Comparison of ENCODE assay signal across 8 cellular contexts in genomic region chr19:45492627-45493470, GRCh38. TPM values are rescaled to one million over a fixed set of nuclear protein-coding genes. Genes with fewer than 3 reads are reported as not detected.
DNase-seq lines count a peak whose midpoint lies in the region; ATAC-seq and TF ChIP-seq lines count a peak whose summit lies in the region.

No MANE protein-coding gene starts in this region.

- peak overlapping the region; percentile 34 for H3K4me3 ChIP-seq in Caco-2 (ENCODE audit: low read depth, low read length)
- peak overlapping the region; percentile 48 to 78 (median 68) for H3K4me3 ChIP-seq in breast epithelium

- no peaks in the 10 kb centered on the region for H3K27me3 ChIP-seq in Caco-2 (replicated peaks; ENCODE audit: control insufficient read depth, insufficient read depth, low read length)
- peaks cover 0 to 2% of the 10 kb centered on the region in 2 donors for H3K27me3 ChIP-seq in breast epithelium

- H3K9me3 ChIP-seq in Caco-2, result no peaks in the 10 kb centered on the region
- no peaks in the 10 kb centered on the region for H3K9me3 ChIP-seq in breast epithelium

- peak; percentile 68 to 73 for DNase-seq in Caco-2
- DNase-seq in breast epithelium (ENCODE audit: low spot score in 2 of 2), result peak in 1 of 2 donors; percentile 66
- DNase-seq in left colon, result peak; percentile 48 to 71
- peak; percentile 57 for DNase-seq in superior temporal gyrus (ENCODE audit: extremely low spot score)
- DNase-seq in Calu3, result no peak

- TF ChIP-seq CTCF in Caco-2 (IDR thresholded peaks at IDR 0.05; ENCODE audit: insufficient read depth in 1 of 2, low read depth in 1 of 2, low read length in 1 of 2, severe bottlenecking in 1 of 2, unreplicated experiment in 1 of 2) (no peak), breast epithelium (IDR thresholded peaks at IDR 0.05) (no peak), Calu3 (IDR thresholded peaks at IDR 0.05; ENCODE audit: unreplicated experiment) (no peak)

- H3K4me1 ChIP-seq in Caco-2 (peaks cover 11% of the 10 kb centered on the region), breast epithelium (peaks cover 0 to 2% of the 10 kb centered on the region in 2 donors)

- H3K36me3 ChIP-seq in Caco-2 (ENCODE audit: control insufficient read depth, insufficient read depth, low read length), result no peaks in the 10 kb centered on the region
- H3K36me3 ChIP-seq in breast epithelium, result no peaks in the 10 kb centered on the region

- no peak for TF ChIP-seq EP300 in Ishikawa (IDR thresholded peaks at IDR 0.05; ENCODE audit: borderline replicate concordance)

- no peak for ATAC-seq in left colon
- ATAC-seq in GM21423 (IDR thresholded peaks at IDR 0.05; ENCODE audit: unreplicated experiment), result no peak
- ATAC-seq in HG03039 (IDR thresholded peaks at IDR 0.05; ENCODE audit: unreplicated experiment), result no peak

- CTCF ChIA-PET in Caco-2 (lab: Charles Lee) (interaction anchor here (1.0 kb wide), 2 partner anchors 8 to 14 kb away, joined by 4 to 5 read pairs; no protein-coding TSS in a partner anchor), Calu3 (lab: Charles Lee) (no interaction called here)

- intact Hi-C loops in Caco-2 (cut with micrococcal nuclease; ENCODE audit: unreplicated experiment) (loop anchor here (2.0 to 10.0 kb wide), 2 partner anchors 14 to 152 kb away; partner anchors contain the start of gene VASP), breast epithelium (cut with DNase I; ENCODE audit: low total_unique reads) (no loop called here), left colon (cut with DNase I, micrococcal nuclease) (no loop called here), Calu3 (cut with micrococcal nuclease; ENCODE audit: unreplicated experiment) (loop anchor here (2.0 kb wide), 1 partner anchor 150 kb away; no protein-coding TSS in a partner anchor)

- BruUV-seq in Caco-2 (replicated peaks; lab: Mats Ljungman, UMichigan) (no TSS peak), Calu3 (replicated peaks; lab: Mats Ljungman, UMichigan) (no TSS peak)

- POLR2A ChIA-PET in Caco-2 (lab: Charles Lee), result interaction anchor here (0.6 kb wide), 1 partner anchor 238 kb away, joined by 4 read pairs; the partner anchor contains the start of gene FBXO46

- H3K36me3 Mint-ChIP-seq in Caco-2 (ENCODE audit: insufficient read depth, unreplicated experiment) (peaks cover 4% of the 10 kb centered on the region), Calu3 (ENCODE audit: insufficient read depth, unreplicated experiment) (peaks cover 16% of the 10 kb centered on the region)

- H3K27ac Mint-ChIP-seq in Caco-2 (ENCODE audit: unreplicated experiment), result peak overlapping the region; percentile 89
- no peak overlapping the region for H3K27ac Mint-ChIP-seq in Calu3 (ENCODE audit: unreplicated experiment)

- TF ChIP-seq RAD21 in Ishikawa (IDR thresholded peaks at IDR 0.05; ENCODE audit: low read depth), result no peak

- peak overlapping the region; percentile 79 to 84 for H3K27ac ChIP-seq in breast epithelium

- H3K4me3 Mint-ChIP-seq in Caco-2 (ENCODE audit: unreplicated experiment) (peak overlapping the region; percentile 88), Calu3 (ENCODE audit: low read depth, unreplicated experiment) (no peak overlapping the region)

- H3K4me1 Mint-ChIP-seq in Caco-2 (ENCODE audit: low read depth, unreplicated experiment), result peaks cover 15% of the 10 kb centered on the region
- peaks cover 9% of the 10 kb centered on the region for H3K4me1 Mint-ChIP-seq in Calu3 (ENCODE audit: low read depth, unreplicated experiment)

- no peak for TF ChIP-seq POLR2A in breast epithelium (IDR thresholded peaks at IDR 0.05)

- H3K27me3 Mint-ChIP-seq in Caco-2 (ENCODE audit: insufficient read depth, unreplicated experiment) (peaks cover 8% of the 10 kb centered on the region), Calu3 (ENCODE audit: unreplicated experiment) (peaks cover 31% of the 10 kb centered on the region)

- H3K9me3 Mint-ChIP-seq in Caco-2 (ENCODE audit: unreplicated experiment), result no peaks in the 10 kb centered on the region
- H3K9me3 Mint-ChIP-seq in Calu3 (ENCODE audit: low read depth, unreplicated experiment), result no peaks in the 10 kb centered on the region

TF ChIP-seq in Ishikawa, 13 proteins besides CTCF, POLR2A, EP300 and RAD21:
- TF ChIP-seq ZBTB7A (IDR thresholded peaks at IDR 0.05; ENCODE audit: low read depth) (peak; percentile 98), CREB1 (IDR thresholded peaks at IDR 0.05; ENCODE audit: low read depth) (no peak)

RNA-seq across cellular contexts. Expression of gene RTN2, which starts 4.0 kb away (rescaled TPM):
- total RNA-seq in Caco-2 (2022) (13.8 and 18.1 TPM in 2 replicates), breast epithelium (10 to 100 TPM in 1 of 3 donors, 1 to 10 TPM in 2; 5.9 to 15.1 (median 7.2) TPM), left colon (1 to 10 TPM; 3.4 to 6.1 TPM), Calu3 (2022) (5.7 and 7.2 TPM in 2 replicates)

RNA-seq across cellular contexts. Expression of gene PPM1N, which starts 5.4 kb away (rescaled TPM):
- total RNA-seq in Caco-2 (2022), result 1.2 and 2.8 TPM in 2 replicates
- total RNA-seq in breast epithelium, result 1 to 10 TPM; 1.8 to 2.5 (median 2.3) TPM
- 1 to 10 TPM in 1 of 2 donors, under 1 TPM in 1; 0.37 to 1.6 TPM for total RNA-seq in left colon
- total RNA-seq in Calu3 (2022), result 5.0 and 6.8 TPM in 2 replicates

RNA-seq across cellular contexts. Expression of gene VASP, which starts 14.4 kb away (rescaled TPM):
- total RNA-seq in Caco-2 (2022) (72.4 and 83.1 TPM in 2 replicates), breast epithelium (10 to 100 TPM; 31.8 to 61.6 (median 52.2) TPM), left colon (100 to 1,000 TPM; 218 to 260 TPM), Calu3 (2022) (194 and 219 TPM in 2 replicates)

RNA-seq across cellular contexts. Expression of gene FOSB, which starts 25.1 kb away (rescaled TPM):
- total RNA-seq in Caco-2 (2022) (6.4 TPM in 2 replicates), breast epithelium (100 to 1,000 TPM in 1 of 3 donors, 10 to 100 TPM in 2; 29.8 to 109 (median 38.4) TPM), left colon (10 to 100 TPM in 1 of 2 donors, 1 to 10 TPM in 1; 4.4 to 46.0 TPM), Calu3 (2022) (18.7 and 23.8 TPM in 2 replicates)

Comparison
In these comparisons a context has a peak if more than half of its experiments do, and no peak if none do; other contexts are left out.
1. intact Hi-C loops: an anchor here in Caco-2 (2.0 to 10.0 kb wide) and Calu3 (2.0 kb wide); none called in breast epithelium and left colon.